ENCODE assay signal across 19 cellular contexts in the genomic region with DNA sequence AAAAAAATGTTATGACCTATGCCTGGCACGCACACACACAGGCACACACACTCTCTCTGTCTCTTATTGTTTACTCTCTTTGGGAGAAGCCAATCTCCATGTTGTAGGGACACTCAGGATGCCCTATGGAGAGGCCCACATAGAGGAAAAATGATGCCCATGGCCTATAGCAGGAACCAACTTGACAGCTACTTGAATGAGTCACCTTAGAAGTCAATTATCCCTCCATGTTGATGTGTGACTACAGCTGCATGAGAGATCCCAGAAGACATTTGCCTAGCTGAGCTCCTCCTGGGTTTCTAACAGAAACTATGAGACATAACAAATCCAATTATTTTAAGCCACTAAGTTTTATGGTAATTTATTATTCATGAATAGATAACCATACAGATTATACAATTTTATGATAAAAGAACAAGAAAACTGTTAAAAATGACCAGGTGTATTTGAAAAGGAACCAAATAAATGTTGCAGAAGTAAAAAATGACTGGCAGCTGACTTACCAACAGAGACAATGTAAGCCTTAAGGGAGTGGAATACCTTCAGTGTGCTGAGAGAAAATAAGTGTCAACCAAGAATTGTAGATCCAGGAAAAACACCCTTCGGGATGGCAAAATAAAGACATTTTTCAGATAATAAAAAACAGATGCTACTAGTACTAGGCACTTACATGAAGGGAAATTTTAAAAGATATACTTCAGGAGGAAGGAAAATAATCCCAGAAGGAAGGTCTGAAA.
"Had no signal": no experiment of that assay in that cellular context is flagged by ENCODE, and none has a peak within 500 bp of the region (broad histone marks: within the 10 kb centered on the region; RNA-seq: fewer than 3 reads in every experiment).

No MANE protein-coding gene starts in this region.

- H3K9me3 ChIP-seq: colonic mucosa, pancreas, prostate gland had no signal

- H3K27ac Mint-ChIP-seq: immature natural killer cell, natural killer cell had no signal

- H3K4me3 ChIP-seq: colonic mucosa, esophagus squamous epithelium, pancreas, prostate gland, skin epidermis, stomach, thoracic aorta, transverse colon had no signal

- H3K4me1 ChIP-seq: colonic mucosa, esophagus squamous epithelium, pancreas, prostate gland, transverse colon had no signal

- ATAC-seq: natural killer cell, pancreas, sciatic nerve had no signal

- H3K27ac ChIP-seq: colonic mucosa, esophagus squamous epithelium, pancreas, prostate gland, skin epidermis, stomach, thoracic aorta, transverse colon had no signal

- H3K36me3 ChIP-seq: colonic mucosa, esophagus squamous epithelium, pancreas, prostate gland, stomach, thoracic aorta, transverse colon had no signal

- DNase-seq: colonic mucosa; dermis blood vessel endothelial cell; esophagus squamous epithelium; foreskin fibroblast; immature natural killer cell; kidney; natural killer cell; nucleus accumbens; pancreas; stimulated activated CD4-positive, alpha-beta T cell treated with anti-CD3 and anti-CD28 coated beads, Interleukin-12 subunit alpha, Interleukin-12 subunit beta, amount 100 ng/mL, for 4 hours; stimulated activated naive CD4-positive, alpha-beta T cell; stomach; substantia nigra; transverse colon had no signal

- H3K4me3 Mint-ChIP-seq: immature natural killer cell, natural killer cell, neural crest cell had no signal

- H3K27me3 ChIP-seq: colonic mucosa, esophagus squamous epithelium, pancreas, stomach, transverse colon had no signal

- H3K36me3 Mint-ChIP-seq: immature natural killer cell, natural killer cell had no signal

- H3K4me1 Mint-ChIP-seq: immature natural killer cell, natural killer cell had no signal
